1 cellular context compared by ENCODE assay signal in genomic region chr14:55840821-55841220, GRCh38.
TF ChIP-seq lines count a peak whose summit lies in the region.

No MANE protein-coding gene starts in this region.

TF ChIP-seq in IMR-90, 13 proteins besides CTCF, POLR2A, EP300 and RAD21:
- no peak for TF ChIP-seq ELK1 (IDR thresholded peaks at IDR 0.05; ENCODE audit: borderline replicate concordance, low read depth, low read length)
- TF ChIP-seq USF2 (IDR thresholded peaks at IDR 0.05; ENCODE audit: low read depth, low read length): no peak
- TF ChIP-seq RCOR1 (IDR thresholded peaks at IDR 0.05; ENCODE audit: insufficient replicate concordance, low read length): no peak
- no peak for TF ChIP-seq CHD1 (IDR thresholded peaks at IDR 0.05; ENCODE audit: low read depth, low read length)
- no peak for TF ChIP-seq FOS (IDR thresholded peaks at IDR 0.05; ENCODE audit: low read depth, low read length)
- no peak for TF ChIP-seq MAZ (IDR thresholded peaks at IDR 0.05; ENCODE audit: borderline replicate concordance, low read depth, low read length)
- TF ChIP-seq RFX5 (IDR thresholded peaks at IDR 0.05; ENCODE audit: low read depth, low read length): no peak
- TF ChIP-seq MXI1 (IDR thresholded peaks at IDR 0.05; ENCODE audit: borderline replicate concordance, low read depth, low read length): no peak
TF ChIP-seq in IMR-90: peak in this region for 0.
